ENCODE assay signal across 21 cellular contexts in genomic region chr9:27537027-27537435, GRCh38. TPM values are rescaled to one million over a fixed set of nuclear protein-coding genes. Genes with fewer than 3 reads are reported as not detected.
"Had no signal": no experiment of that assay in that cellular context is flagged by ENCODE, and none has a peak within 500 bp of the region (broad histone marks: within the 10 kb centered on the region; RNA-seq: fewer than 3 reads in every experiment).

No MANE protein-coding gene starts in this region.

- H3K4me3 Mint-ChIP-seq: activated naive CD8-positive, alpha-beta T cell; activated T-cell treated with anti-CD3 and anti-CD28 coated beads, Interleukin-2, amount 50 U/mL, for 4 hours; naive B cell; stimulated activated naive B cell treated with anti-CD40 and anti-IgM and Interleukin-4, amounts not matched to agents 10 μg/mL and 1 μg/mL and 100 μg/mL, for 72 hours; T-cell; type B pancreatic cell had no signal

- H3K4me3 ChIP-seq: SK-N-MC, spleen had no signal

- H3K9me3 ChIP-seq: neutrophil, spleen had no signal

- H3K27ac Mint-ChIP-seq: activated naive CD8-positive, alpha-beta T cell; naive B cell; stimulated activated naive B cell treated with anti-CD40 and anti-IgM and Interleukin-4, amounts not matched to agents 10 μg/mL and 1 μg/mL and 100 μg/mL, for 72 hours; T-cell; type B pancreatic cell had no signal

- H3K27me3 Mint-ChIP-seq: activated naive CD8-positive, alpha-beta T cell; naive B cell; stimulated activated naive B cell treated with anti-CD40 and anti-IgM and Interleukin-4, amounts not matched to agents 10 μg/mL and 1 μg/mL and 100 μg/mL, for 72 hours; T-cell; type B pancreatic cell had no signal

- H3K9me3 Mint-ChIP-seq: activated T-cell treated with anti-CD3 and anti-CD28 coated beads, Interleukin-2, amount 50 U/mL, for 4 hours; naive B cell; T-cell; type B pancreatic cell had no signal

- H3K27ac ChIP-seq: neutrophil, SK-N-MC, spleen had no signal

- H3K27me3 ChIP-seq: neutrophil, spleen had no signal

- H3K36me3 Mint-ChIP-seq: type B pancreatic cell had no signal

- DNase-seq: activated CD4-positive, alpha-beta T cell treated with anti-CD3 and anti-CD28 coated beads for 1 hour; activated CD4-positive, alpha-beta T cell treated with anti-CD3 and anti-CD28 coated beads, Interleukin-2, amount 50 U/mL, for 48 hours; activated gamma-delta T cell; activated T-cell treated with anti-CD3 and anti-CD28 coated beads, Interleukin-2, amount 50 U/mL, for 4 hours; naive B cell; posterior cingulate gyrus; spleen; stimulated activated CD4-positive, alpha-beta T cell treated with anti-CD3 and anti-CD28 coated beads, Interleukin-1b, Interleukin-23, amount 100 ng/mL, for 48 hours; stimulated activated naive B cell treated with anti-CD40 and anti-IgM and Interleukin-4, amounts not matched to agents 10 μg/mL and 1 μg/mL and 100 μg/mL, for 72 hours; T-cell; T1000 had no signal

- ATAC-seq: activated T-cell treated with anti-CD3 and anti-CD28 coated beads, Interleukin-2, amount 50 U/mL, for 4 hours; sciatic nerve; T-cell had no signal

RNA-seq across cellular contexts. Expression of gene MOB3B, which starts 7.4 kb away (rescaled TPM):
- total RNA-seq: endothelial cell of umbilical vein had no signal

RNA-seq across cellular contexts. Expression of gene IFNK, which starts 12.9 kb away (rescaled TPM):
- total RNA-seq: activated T-cell treated with anti-CD3 and anti-CD28 coated beads, Interleukin-2, amount 50 U/mL, for 4 hours; endothelial cell of umbilical vein; fibroblast of lung; glomerular endothelial cell; lower leg skin; sciatic nerve; spleen; subcutaneous adipose tissue; T-cell had no signal
- polyA plus RNA-seq: endothelial cell of umbilical vein, fibroblast of lung, spleen had no signal
